ENCODE assay signal across 17 cellular contexts in genomic region chr18:32258148-32258547, GRCh38.
"Had no signal": no experiment of that assay in that cellular context is flagged by ENCODE, and none has a peak within 500 bp of the region (broad histone marks: within the 10 kb centered on the region; RNA-seq: fewer than 3 reads in every experiment).

No MANE protein-coding gene starts in this region.

- DNase-seq: effector memory CD8-positive, alpha-beta T cell; left ventricle myocardium inferior; lower lobe of right lung; natural killer cell; occipital lobe; ovary; posterior cingulate gyrus; psoas muscle; right cardiac atrium; stimulated activated CD4-positive, alpha-beta T cell treated with anti-CD3 and anti-CD28 coated beads, Interleukin-15, amount 100 ng/mL, for 24 hours; stimulated activated CD4-positive, alpha-beta T cell treated with anti-CD3 and anti-CD28 coated beads, Interleukin-2, amount 100 ng/mL, for 48 hours; stimulated activated naive B cell treated with anti-CD40 and anti-IgM and Interleukin-4, amounts not matched to agents 10 μg/mL and 1 μg/mL and 100 μg/mL, for 72 hours; upper lobe of left lung had no signal

- H3K27me3 ChIP-seq: ovary, tibial nerve, upper lobe of left lung had no signal

- H3K36me3 ChIP-seq: left ventricle myocardium inferior, lower lobe of right lung, ovary, thoracic aorta, tibial nerve, upper lobe of left lung had no signal

- H3K9me3 ChIP-seq: left ventricle myocardium inferior, lower lobe of right lung, ovary, psoas muscle, thoracic aorta, tibial nerve, upper lobe of left lung had no signal

- H3K4me1 ChIP-seq: left ventricle myocardium inferior, lower lobe of right lung, psoas muscle, tibial nerve, upper lobe of left lung had no signal

- ATAC-seq: effector memory CD8-positive, alpha-beta T cell; lower lobe of right lung; natural killer cell; psoas muscle; right cardiac atrium had no signal

- H3K27ac ChIP-seq: coronary artery, left ventricle myocardium inferior, lower lobe of right lung, ovary, psoas muscle, thoracic aorta, tibial nerve, upper lobe of left lung had no signal

- H3K4me3 ChIP-seq: coronary artery, left ventricle myocardium inferior, lower lobe of right lung, ovary, psoas muscle, skin epidermis, thoracic aorta, tibial nerve, upper lobe of left lung had no signal
